ENCODE assay signal across 15 cellular contexts in genomic region chr5:178223828-178224335, GRCh38. TPM values are rescaled to one million over a fixed set of nuclear protein-coding genes. Genes with fewer than 3 reads are reported as not detected.
DNase-seq lines count a peak whose midpoint lies in the region; ATAC-seq and TF ChIP-seq lines count a peak whose summit lies in the region.
"Had no signal": no experiment of that assay in that cellular context is flagged by ENCODE, and none has a peak within 500 bp of the region (broad histone marks: within the 10 kb centered on the region; RNA-seq: fewer than 3 reads in every experiment).

No MANE protein-coding gene starts in this region.

- no peak for TF ChIP-seq POLR2A in HCT116 (IDR thresholded peaks at IDR 0.05; ENCODE audit: borderline replicate concordance, extremely low read depth, insufficient read depth, insufficient read length)

- peak overlapping the region; percentile 30 for H3K27ac Mint-ChIP-seq in Caco-2 (ENCODE audit: unreplicated experiment)

- no peak overlapping the region for H2BK12ac ChIP-seq in neuronal stem cell (ENCODE audit: low read length)

- RAD21 ChIA-PET in HCT116 (lab: Charles Lee; ENCODE audit: low non-redundant PET in 1 of 2, low total read pairs in 2 of 2, uncharacterized antibody in 2 of 2, unreplicated experiment in 2 of 2), result no interaction called here

- no peak overlapping the region for H3K4ac ChIP-seq in neuronal stem cell (ENCODE audit: low read length)

- H3K4me3 Mint-ChIP-seq in Caco-2 (ENCODE audit: unreplicated experiment), result no peak overlapping the region

- intact Hi-C loops in Caco-2 (cut with micrococcal nuclease; ENCODE audit: unreplicated experiment), result no loop called here
- intact Hi-C loops in HCT116 (cut with micrococcal nuclease), result no loop called here
- intact Hi-C loops in right cardiac atrium (cut with DNase I), result no loop called here

- H3K4me3 ChIP-seq in Caco-2 (ENCODE audit: low read depth, low read length) (no peak overlapping the region), HCT116 (replicated peaks in 1 of 2; ENCODE audit: low read depth in 1 of 2, low read length in 2 of 2) (no peak overlapping the region), right cardiac atrium (ENCODE audit: low read length) (no peak overlapping the region), neuronal stem cell (ENCODE audit: low read length in 2 of 2) (no peak overlapping the region)
- H3K4me3 ChIP-seq: ascending aorta had no signal

- H3K4me1 ChIP-seq in Caco-2 (peaks cover 25% of the 10 kb centered on the region), HCT116 (ENCODE audit: control insufficient read depth in 1 of 2, insufficient read depth in 2 of 2, low read length in 2 of 2) (no peaks in the 10 kb centered on the region), right cardiac atrium (ENCODE audit: control insufficient read depth, insufficient read depth, low read length) (no peaks in the 10 kb centered on the region), neuronal stem cell (ENCODE audit: control insufficient read depth in 2 of 2, insufficient read depth in 1 of 2, low read depth in 1 of 2, low read length in 2 of 2) (peaks cover 0 to 16% of the 10 kb centered on the region in 2 donors)
- H3K4me1 ChIP-seq: ascending aorta had no signal

- peaks cover 3% of the 10 kb centered on the region for H3K36me3 ChIP-seq in Caco-2 (ENCODE audit: control insufficient read depth, insufficient read depth, low read length)
- H3K36me3 ChIP-seq in HCT116 (ENCODE audit: control insufficient read depth in 1 of 2, insufficient read depth in 2 of 2, low read length in 2 of 2), result peaks cover 2 to 16% of the 10 kb centered on the region in 2 experiments; a peak in 3 of 4 replicates
- H3K36me3 ChIP-seq in neuronal stem cell (replicated peaks in 1 of 2; ENCODE audit: control insufficient read depth in 2 of 2, insufficient read depth in 2 of 2, low read length in 2 of 2), result peaks cover 34 to 80% of the 10 kb centered on the region in 2 donors

- no peaks in the 10 kb centered on the region for H3K79me2 ChIP-seq in HCT116 (ENCODE audit: insufficient read depth, low read length)

- no peak overlapping the region for H4K8ac ChIP-seq in neuronal stem cell (ENCODE audit: low read depth, low read length)

- H3K9me3 ChIP-seq in Caco-2, result no peaks in the 10 kb centered on the region
- H3K9me3 ChIP-seq in HCT116 (ENCODE audit: control insufficient read depth in 1 of 2, insufficient read depth in 1 of 2, low read depth in 1 of 2, low read length in 2 of 2), result no peaks in the 10 kb centered on the region
- no peaks in the 10 kb centered on the region for H3K9me3 ChIP-seq in right cardiac atrium (ENCODE audit: control insufficient read depth, low read length)
- H3K9me3 ChIP-seq in neuronal stem cell (replicated peaks in 1 of 2; ENCODE audit: control insufficient read depth in 2 of 2, insufficient read depth in 1 of 2, low read depth in 1 of 2, low read length in 2 of 2), result peaks cover 2 to 5% of the 10 kb centered on the region in 2 donors
- H3K9me3 ChIP-seq: ascending aorta had no signal

- H3K27me3 Mint-ChIP-seq in Caco-2 (ENCODE audit: insufficient read depth, unreplicated experiment), result no peaks in the 10 kb centered on the region

- no peak overlapping the region for H2BK5ac ChIP-seq in neuronal stem cell (ENCODE audit: low read length)

- H3K79me1 ChIP-seq in neuronal stem cell (ENCODE audit: low read depth, low read length), result peaks cover 1% of the 10 kb centered on the region

- H3K27ac ChIP-seq in HCT116 (ENCODE audit: low read depth, low read length) (no peak overlapping the region), right cardiac atrium (ENCODE audit: low read length) (no peak overlapping the region), neuronal stem cell (replicated peaks; ENCODE audit: low read length) (no peak overlapping the region)
- H3K27ac ChIP-seq: ascending aorta had no signal

- no peak overlapping the region for H2BK15ac ChIP-seq in neuronal stem cell (ENCODE audit: low read length)

- no peak overlapping the region for H2BK120ac ChIP-seq in neuronal stem cell (ENCODE audit: low read depth, low read length)

- TF ChIP-seq CTCF in Caco-2 (IDR thresholded peaks at IDR 0.05; ENCODE audit: insufficient read depth in 1 of 2, low read depth in 1 of 2, low read length in 1 of 2, severe bottlenecking in 1 of 2, unreplicated experiment in 1 of 2), result no peak
- no peak for TF ChIP-seq CTCF in HCT116 (IDR thresholded peaks at IDR 0.05 in 2 of 3, conservative IDR thresholded peaks at IDR 0.05 in 1 of 3; ENCODE audit: borderline replicate concordance in 1 of 3, insufficient read depth in 1 of 3, low read depth in 2 of 3, low read length in 2 of 3)

- BruUV-seq in Caco-2 (replicated peaks; lab: Mats Ljungman, UMichigan), result no TSS peak
- no TSS peak for BruUV-seq in HCT116 (replicated peaks; lab: Mats Ljungman, UMichigan)

- TF ChIP-seq RAD21 in HCT116 (IDR thresholded peaks at IDR 0.05; ENCODE audit: low read depth), result no peak

- H2AFZ ChIP-seq in HCT116 (ENCODE audit: low read depth, low read length, poor library complexity, severe bottlenecking) (no peak overlapping the region), neuronal stem cell (ENCODE audit: low read length) (no peak overlapping the region)

- H3K9me3 Mint-ChIP-seq in Caco-2 (ENCODE audit: unreplicated experiment), result no peaks in the 10 kb centered on the region

- peaks cover 19% of the 10 kb centered on the region for H3K4me1 Mint-ChIP-seq in Caco-2 (ENCODE audit: low read depth, unreplicated experiment)

- peak overlapping the region; percentile 46 for H3K18ac ChIP-seq in neuronal stem cell (ENCODE audit: low read length)

- CTCF ChIA-PET in Caco-2 (lab: Charles Lee), result no interaction called here
- CTCF ChIA-PET in HCT116 (lab: Charles Lee), result no interaction called here

- no peaks in the 10 kb centered on the region for H3K9me2 ChIP-seq in HCT116 (ENCODE audit: insufficient read depth)

- peak overlapping the region; percentile 21 for H3K23ac ChIP-seq in neuronal stem cell (ENCODE audit: low read depth, low read length, poor library complexity)

- H3K4me2 ChIP-seq in HCT116 (ENCODE audit: low read length) (no peak overlapping the region), neuronal stem cell (ENCODE audit: insufficient read depth, low read length, poor library complexity, severe bottlenecking) (no peak overlapping the region)

- no peaks in the 10 kb centered on the region for H4K20me1 ChIP-seq in HCT116 (ENCODE audit: insufficient read depth)

- WGBS in right cardiac atrium, result 47% methylated on average over 13 of the region's 13 CpGs
- no CpG with 5 or more reads among the region's 13 CpGs for WGBS in neuronal stem cell (ENCODE audit: extremely low coverage in 2 of 2, insufficient read length in 2 of 2, insufficient replicate concordance in 1 of 2), 2 donors

- H3K36me3 Mint-ChIP-seq in Caco-2 (ENCODE audit: insufficient read depth, unreplicated experiment), result peaks cover 83% of the 10 kb centered on the region

- H4K91ac ChIP-seq in neuronal stem cell (ENCODE audit: low read depth, low read length, poor library complexity), result no peak overlapping the region

- H3K27me3 ChIP-seq in Caco-2 (replicated peaks; ENCODE audit: control insufficient read depth, insufficient read depth, low read length) (no peaks in the 10 kb centered on the region), HCT116 (ENCODE audit: insufficient read depth, low read length) (no peaks in the 10 kb centered on the region), right cardiac atrium (ENCODE audit: control insufficient read depth, insufficient read depth) (no peaks in the 10 kb centered on the region), neuronal stem cell (ENCODE audit: control insufficient read depth in 3 of 3, insufficient read depth in 3 of 3, low read depth in 1 of 3, low read length in 3 of 3) (no peaks in the 10 kb centered on the region)
- H3K27me3 ChIP-seq: ascending aorta had no signal

- POLR2A ChIA-PET in Caco-2 (lab: Charles Lee) (no interaction called here), HCT116 (lab: Charles Lee) (no interaction called here)

- H2AK5ac ChIP-seq in neuronal stem cell (ENCODE audit: low read depth, low read length), result no peak overlapping the region

- ATAC-seq in HCT116 (peak; percentile 30), right cardiac atrium (peak; percentile 17)

- DNase-seq in Caco-2 (no peak), HCT116 (ENCODE audit: low read depth, low spot score) (no peak), right cardiac atrium (peak in 1 of 3 donors; percentile 9), neuronal stem cell (ENCODE audit: low spot score) (no peak), NCI-H1092 (lab: John Stamatoyannopoulos, UW) (no peak), AML-193 (lab: John Stamatoyannopoulos, UW) (no peak), NCI-H69 (lab: John Stamatoyannopoulos, UW) (no peak)
- DNase-seq in activated CD4-positive, CD25-positive, alpha-beta regulatory T cell treated with anti-CD3 and anti-CD28 coated beads, Interleukin-2, amount 50 U/mL, for 72 hours, result no peak
- DNase-seq: NK-92 treated with Interleukin-12 subunit alpha and Interleukin-12 subunit beta, amount 100 ng/mL, for 24 hours; stimulated activated CD4-positive, alpha-beta T cell treated with anti-CD3 and anti-CD28 coated beads, Interleukin-4, amount 100 ng/mL, for 1 hour; stimulated activated naive CD4-positive, alpha-beta T cell had no signal

- H3K9ac ChIP-seq in HCT116 (ENCODE audit: low read length) (no peak overlapping the region), neuronal stem cell (ENCODE audit: low read depth, low read length, poor library complexity) (peak overlapping the region; percentile 44)

- H3K14ac ChIP-seq in neuronal stem cell (ENCODE audit: low read length), result no peak overlapping the region

TF ChIP-seq in HCT116, 20 proteins besides CTCF, POLR2A, EP300 and RAD21 (continues in another document):
- no peak for TF ChIP-seq ZNF274 (IDR thresholded peaks at IDR 0.05; ENCODE audit: low read depth, low read length)
- no peak for TF ChIP-seq SIN3A (IDR thresholded peaks at IDR 0.05; ENCODE audit: low read depth)

RNA-seq across cellular contexts. Expression of gene PHYKPL, which starts 8.7 kb away (rescaled TPM):
- 78.2 and 82.1 TPM in 2 replicates for total RNA-seq in Caco-2 (2022)
- total RNA-seq in HCT116 (2021; ENCODE audit: unreplicated experiment), result 57.8 TPM
- 40.9 and 42.3 TPM in 2 replicates for polyA plus RNA-seq in HCT116 (2012)
- total RNA-seq in right cardiac atrium, result 10 to 100 TPM; 41.0 to 53.6 (median 48.5) TPM
- polyA plus RNA-seq in right cardiac atrium, result 35.3 TPM
- 13.6 TPM for polyA plus RNA-seq in neuronal stem cell (2013, experiment 1 of 2)
- 13.2 TPM for polyA plus RNA-seq in neuronal stem cell (2013, experiment 2 of 2)

RNA-seq across cellular contexts. Expression of gene HNRNPAB, which starts 19.5 kb away (rescaled TPM):
- total RNA-seq in Caco-2 (2022), result 286 and 295 TPM in 2 replicates
- 273 TPM for total RNA-seq in HCT116 (2021; ENCODE audit: unreplicated experiment)
- polyA plus RNA-seq in HCT116 (2012), result 95.5 and 118 TPM in 2 replicates
- total RNA-seq in right cardiac atrium, result 100 to 1,000 TPM in 1 of 4 donors, 10 to 100 TPM in 3; 75.3 to 125 (median 86.9) TPM
- 88.2 TPM for polyA plus RNA-seq in right cardiac atrium
- polyA plus RNA-seq in neuronal stem cell (2013, experiment 1 of 2), result 252 TPM
- 248 TPM for polyA plus RNA-seq in neuronal stem cell (2013, experiment 2 of 2)

RNA-seq across cellular contexts. Expression of gene GMCL2, which starts 36.7 kb away (rescaled TPM):
- total RNA-seq in Caco-2 (2022), result not detected in 2 replicates
- total RNA-seq in HCT116 (2021; ENCODE audit: unreplicated experiment), result not detected
- not detected in 2 replicates for polyA plus RNA-seq in HCT116 (2012)
- not detected for total RNA-seq in right cardiac atrium
- not detected for polyA plus RNA-seq in right cardiac atrium
- not detected for polyA plus RNA-seq in neuronal stem cell (2013, experiment 1 of 2)
- polyA plus RNA-seq in neuronal stem cell (2013, experiment 2 of 2), result not detected
- total RNA-seq: ascending aorta, renal cortical epithelial cell, SK-MEL-5 had no signal
- polyA plus RNA-seq: BJ had no signal
